9 cellular contexts compared by ENCODE assay signal in the genomic region with DNA sequence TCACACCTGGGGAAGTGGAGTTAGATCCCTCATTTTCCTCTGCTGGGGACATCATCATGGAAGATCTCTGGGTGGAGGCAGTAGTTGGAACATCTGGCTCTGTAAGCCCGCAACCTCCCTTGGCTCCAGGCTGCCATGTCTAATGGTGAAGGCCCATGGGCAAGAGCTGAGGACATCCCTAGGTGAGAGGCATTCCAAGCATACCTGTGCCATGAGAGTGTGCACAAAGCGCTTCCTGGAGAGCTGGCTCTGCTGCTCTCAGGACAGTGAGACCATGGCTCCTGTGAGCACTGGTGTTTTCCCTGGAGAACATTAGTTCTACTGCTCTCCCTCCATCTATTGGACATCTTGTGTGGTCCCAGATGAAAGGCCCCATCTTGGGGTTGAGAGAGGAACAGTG. TPM values are rescaled to one million over a fixed set of nuclear protein-coding genes. Genes with fewer than 3 reads are reported as not detected.
DNase-seq lines count a peak whose midpoint lies in the region; ATAC-seq, FAIRE-seq and TF ChIP-seq lines count a peak whose summit lies in the region.
"Had no signal": no experiment of that assay in that cellular context is flagged by ENCODE, and none has a peak within 500 bp of the region (broad histone marks: within the 10 kb centered on the region; RNA-seq: fewer than 3 reads in every experiment).

No MANE protein-coding gene starts in this region.

- H2AFZ ChIP-seq in HepG2 (ENCODE audit: low read length) = no peak overlapping the region

- no TSS peak for BruUV-seq in HepG2 (replicated peaks; lab: Mats Ljungman, UMichigan)

- H3K27me3 ChIP-seq in HepG2 (ENCODE audit: control insufficient read depth in 1 of 2, insufficient read depth in 2 of 2, low read length in 2 of 2) (no peaks in the 10 kb centered on the region), right lobe of liver (no peaks in the 10 kb centered on the region), left lung (no peaks in the 10 kb centered on the region), tibial nerve (no peaks in the 10 kb centered on the region)

- FAIRE-seq in HepG2 (lab: Jason Lieb, UNC) = no peak
- FAIRE-seq in GM12892 (lab: Jason Lieb, UNC) = no peak

- H3K36me3 ChIP-seq in HepG2 (replicated peaks in 1 of 2; ENCODE audit: control insufficient read depth in 1 of 2, insufficient read depth in 2 of 2, low read length in 2 of 2) (peaks cover 3 to 10% of the 10 kb centered on the region in 2 experiments; a peak in 2 of 5 replicates), right lobe of liver (no peaks in the 10 kb centered on the region), left lung (peaks cover 0 to 10% of the 10 kb centered on the region in 2 donors), tibial nerve (peaks cover 0 to 11% (median 0%) of the 10 kb centered on the region in 3 donors)

- peak overlapping the region; percentile 65 for H3K4me3 Mint-ChIP-seq in activated T-helper 1 cell treated with anti-CD3 and anti-CD28 coated beads, Interleukin-12 subunit alpha, Interleukin-12 subunit beta, Interleukin-2, Interleukin-4 antibody, amounts not matched to agents 30 ng/mL and 10 ng/mL and 1 ng/mL, durations not matched to agents 14 hours and 24 hours and 36 hours

- no peak overlapping the region for H3K4me2 ChIP-seq in HepG2 (ENCODE audit: low read depth, low read length)

- H3K79me2 ChIP-seq in HepG2 (ENCODE audit: insufficient read depth, low read length) = no peaks in the 10 kb centered on the region

- H3K36me3 Mint-ChIP-seq in activated T-helper 1 cell treated with anti-CD3 and anti-CD28 coated beads, Interleukin-12 subunit alpha, Interleukin-12 subunit beta, Interleukin-2, Interleukin-4 antibody, amounts not matched to agents 30 ng/mL and 10 ng/mL and 1 ng/mL, durations not matched to agents 14 hours and 24 hours and 36 hours (ENCODE audit: low read depth) = peaks cover 48% of the 10 kb centered on the region

- H3K9me3 Mint-ChIP-seq in activated T-helper 1 cell treated with anti-CD3 and anti-CD28 coated beads, Interleukin-12 subunit alpha, Interleukin-12 subunit beta, Interleukin-2, Interleukin-4 antibody, amounts not matched to agents 30 ng/mL and 10 ng/mL and 1 ng/mL, durations not matched to agents 14 hours and 24 hours and 36 hours = no peaks in the 10 kb centered on the region

- CTCF ChIA-PET in HepG2 (lab: Yijun Ruan, JAX; ENCODE audit: low intra/inter-chr PET ratio, low total read pairs) = no interaction called here

- TF ChIP-seq CTCF in HepG2 (CRISPR knock-in tag; IDR thresholded peaks at IDR 0.05) (no peak), right lobe of liver (IDR thresholded peaks at IDR 0.05) (no peak), left lung (IDR thresholded peaks at IDR 0.05) (no peak), tibial nerve (IDR thresholded peaks at IDR 0.05) (no peak)

- DNase-seq in HepG2 (ENCODE audit: low spot score) (peak; percentile 45), right lobe of liver (no peak), left lung (no peak), GM12892 (ENCODE audit: insufficient read length) (no peak), tibial nerve (ENCODE audit: low spot score in 2 of 2) (no peak)
- no peak for DNase-seq in activated T-helper 1 cell treated with anti-CD3 and anti-CD28 coated beads, Interleukin-12 subunit alpha, Interleukin-12 subunit beta, Interleukin-2, Interleukin-4 antibody, amounts not matched to agents 30 ng/mL and 10 ng/mL and 1 ng/mL, durations not matched to agents 14 hours and 24 hours and 36 hours (ENCODE audit: low spot score)
- no peak for DNase-seq in stimulated activated CD4-positive, alpha-beta T cell treated with anti-CD3 and anti-CD28 coated beads, Interleukin-2, amount 100 ng/mL, for 24 hours
- DNase-seq: NCI-H69 had no signal

- H3K27ac ChIP-seq in HepG2 (ENCODE audit: extremely low read length, insufficient read depth, low read length) = no peak overlapping the region
- H3K27ac ChIP-seq in right lobe of liver = no peak overlapping the region
- H3K27ac ChIP-seq in left lung = peak overlapping the region in 1 of 2 donors; percentile 77
- H3K27ac ChIP-seq in tibial nerve = no peak overlapping the region

- intact Hi-C loops in HepG2 (cut with micrococcal nuclease; ENCODE audit: unreplicated experiment) (no loop called here), right lobe of liver (cut with DNase I) (loop anchor here in 1 of 2 donors (10.0 kb wide), 1 partner anchor 750 kb away; no protein-coding TSS in a partner anchor), left lung (cut with DNase I) (no loop called here)
- intact Hi-C loops in activated T-helper 1 cell treated with anti-CD3 and anti-CD28 coated beads, Interleukin-12 subunit alpha, Interleukin-12 subunit beta, Interleukin-2, Interleukin-4 antibody, amounts not matched to agents 30 ng/mL and 10 ng/mL and 1 ng/mL, durations not matched to agents 14 hours and 24 hours and 36 hours (cut with micrococcal nuclease) = loop anchor here (1.0 kb wide), 3 partner anchors 8 to 28 kb away; no protein-coding TSS in a partner anchor

- peaks cover 90% of the 10 kb centered on the region for H3K4me1 Mint-ChIP-seq in activated T-helper 1 cell treated with anti-CD3 and anti-CD28 coated beads, Interleukin-12 subunit alpha, Interleukin-12 subunit beta, Interleukin-2, Interleukin-4 antibody, amounts not matched to agents 30 ng/mL and 10 ng/mL and 1 ng/mL, durations not matched to agents 14 hours and 24 hours and 36 hours (ENCODE audit: low read depth)

- peaks cover 1% of the 10 kb centered on the region for H3K27me3 Mint-ChIP-seq in activated T-helper 1 cell treated with anti-CD3 and anti-CD28 coated beads, Interleukin-12 subunit alpha, Interleukin-12 subunit beta, Interleukin-2, Interleukin-4 antibody, amounts not matched to agents 30 ng/mL and 10 ng/mL and 1 ng/mL, durations not matched to agents 14 hours and 24 hours and 36 hours (ENCODE audit: insufficient read depth)

- no CpG with 5 or more reads among the region's 2 CpGs for WGBS in HepG2 (ENCODE audit: low lambda C conversion rate)
- WGBS in right lobe of liver (ENCODE audit: insufficient coverage, low coverage, low lambda C conversion rate, missing lambda C conversion rate) = no CpG with 5 or more reads among the region's 2 CpGs
- 96 to 100% methylated on average over 2 of the region's 2 CpGs for WGBS in tibial nerve, 2 donors

- in situ Hi-C loops in HepG2 (cut with HindIII; ENCODE audit: extremely low pct_ligation_motif_present, low pct_unique_long_range_greater_than_20kb) = no loop called here

- TF ChIP-seq RAD21 in HepG2 (CRISPR knock-in tag; IDR thresholded peaks at IDR 0.05) = no peak

- H3K27ac Mint-ChIP-seq in activated T-helper 1 cell treated with anti-CD3 and anti-CD28 coated beads, Interleukin-12 subunit alpha, Interleukin-12 subunit beta, Interleukin-2, Interleukin-4 antibody, amounts not matched to agents 30 ng/mL and 10 ng/mL and 1 ng/mL, durations not matched to agents 14 hours and 24 hours and 36 hours = peak overlapping the region; percentile 93

- H3K9me3 ChIP-seq in HepG2 (ENCODE audit: low read length) = no peaks in the 10 kb centered on the region
- no peaks in the 10 kb centered on the region for H3K9me3 ChIP-seq in right lobe of liver
- H3K9me3 ChIP-seq in left lung = no peaks in the 10 kb centered on the region
- H3K9me3 ChIP-seq in tibial nerve = no peaks in the 10 kb centered on the region

- TF ChIP-seq POLR2A in HepG2 (IDR thresholded peaks at IDR 0.05; ENCODE audit: insufficient read depth in 1 of 2, low read depth in 2 of 2, low read length in 2 of 2) = no peak
- no peak for TF ChIP-seq POLR2A in right lobe of liver (IDR thresholded peaks at IDR 0.05)
- no peak for TF ChIP-seq POLR2A in GM12892 (IDR thresholded peaks at IDR 0.05; ENCODE audit: low read depth, low read length)
- no peak for TF ChIP-seq POLR2A in tibial nerve (IDR thresholded peaks at IDR 0.05)

- no peak for TF ChIP-seq EP300 in HepG2 (IDR thresholded peaks at IDR 0.05; ENCODE audit: low read depth in 2 of 2, low read length in 2 of 2)
- no peak for TF ChIP-seq EP300 in HepG2 (CRISPR knock-in tag; IDR thresholded peaks at IDR 0.05; ENCODE audit: borderline replicate concordance)
- no peak for TF ChIP-seq EP300 in tibial nerve (IDR thresholded peaks at IDR 0.05)

- H4K20me1 ChIP-seq in HepG2 (ENCODE audit: insufficient read depth, low read length) = no peaks in the 10 kb centered on the region

- peaks cover 20% of the 10 kb centered on the region for H3K4me1 ChIP-seq in HepG2 (ENCODE audit: insufficient read depth, low read length)
- no peaks in the 10 kb centered on the region for H3K4me1 ChIP-seq in right lobe of liver
- peaks cover 18 to 100% of the 10 kb centered on the region in 2 donors for H3K4me1 ChIP-seq in left lung
- peaks cover 0 to 40% (median 12%) of the 10 kb centered on the region in 4 donors for H3K4me1 ChIP-seq in tibial nerve

- no peak overlapping the region for H3K4me3 ChIP-seq in HepG2 (replicated peaks in 1 of 3; ENCODE audit: insufficient read depth in 1 of 3, low read depth in 2 of 3, low read length in 3 of 3)
- H3K4me3 ChIP-seq in right lobe of liver = no peak overlapping the region
- no peak overlapping the region for H3K4me3 ChIP-seq in left lung
- H3K4me3 ChIP-seq in tibial nerve = no peak overlapping the region

- peak; percentile 69 for ATAC-seq in HepG2
- no peak for ATAC-seq in right lobe of liver
- peak; percentile 53 for ATAC-seq in left lung
- no peak for ATAC-seq in HG03139 (IDR thresholded peaks at IDR 0.05; ENCODE audit: unreplicated experiment)

- no peak overlapping the region for H3K9ac ChIP-seq in HepG2 (ENCODE audit: insufficient read depth, low read depth, low read length)

- POLR2A ChIA-PET in HepG2 (lab: Yijun Ruan, JAX) = interaction anchor here (0.8 kb wide), 1 partner anchor 287 kb away, joined by 3 read pairs; no protein-coding TSS in a partner anchor

RNA-seq across cellular contexts. Expression of a gene that starts 7.7 kb away (rescaled TPM):
- total RNA-seq in HepG2 (2016; rRNA removed; fragmentation: Illumina TruSeq; extraction: Trizol) = 41.2 and 48.5 TPM in 2 replicates
- 18.9 and 21.3 TPM in 2 replicates for total RNA-seq in HepG2 (2016; cell fraction: cytosol; rRNA removed; fragmentation: Illumina TruSeq; extraction: Trizol; ENCODE audit: low read depth)
- total RNA-seq in HepG2 (2016; cell fraction: insoluble cytoplasmic fraction; rRNA removed; fragmentation: Illumina TruSeq; extraction: Trizol) = 40.5 and 43.9 TPM in 2 replicates
- 51.7 and 60.5 TPM in 2 replicates for total RNA-seq in HepG2 (2016; cell fraction: membrane; rRNA removed; fragmentation: Illumina TruSeq; extraction: Trizol)
- total RNA-seq in HepG2 (2016; cell fraction: nucleus; rRNA removed; fragmentation: Illumina TruSeq; extraction: Trizol) = 21.2 and 24.7 TPM in 2 replicates
- polyA plus RNA-seq in HepG2 (2011; rRNA removed) = 39.9 and 46.2 TPM in 2 replicates
- 40.2 and 41.3 TPM in 2 replicates for polyA plus RNA-seq in HepG2 (2011; cell fraction: cytosol; rRNA removed)
- polyA plus RNA-seq in HepG2 (2011; cell fraction: nucleus; rRNA removed) = 23.0 and 28.1 TPM in 2 replicates
- polyA plus RNA-seq in HepG2 (2012) = 21.8 and 22.2 TPM in 2 replicates
- polyA plus RNA-seq in HepG2 (2016; cell fraction: cytosol; fragmentation: Illumina TruSeq; extraction: Trizol; ENCODE audit: low read depth) = 23.5 and 31.3 TPM in 2 replicates
- polyA plus RNA-seq in HepG2 (2016; cell fraction: insoluble cytoplasmic fraction; fragmentation: Illumina TruSeq; extraction: Trizol; ENCODE audit: low read depth) = 53.8 and 56.3 TPM in 2 replicates
- 50.2 and 54.3 TPM in 2 replicates for polyA plus RNA-seq in HepG2 (2016; cell fraction: membrane; fragmentation: Illumina TruSeq; extraction: Trizol; ENCODE audit: low read depth)
- 31.0 and 31.6 TPM in 2 replicates for polyA plus RNA-seq in HepG2 (2016; cell fraction: nucleus; fragmentation: Illumina TruSeq; extraction: Trizol; ENCODE audit: insufficient read depth, low read depth)
- 48.5 and 89.7 TPM in 2 replicates for polyA minus RNA-seq in HepG2 (2011; rRNA and poly(A)+ RNA removed; ENCODE audit: low replicate concordance)
- polyA minus RNA-seq in HepG2 (2011; cell fraction: cytosol; rRNA and poly(A)+ RNA removed) = 15.7 and 16.5 TPM in 2 replicates
- polyA minus RNA-seq in HepG2 (2011; cell fraction: nucleus; rRNA and poly(A)+ RNA removed) = 13.4 and 16.9 TPM in 2 replicates
- total RNA-seq in right lobe of liver = 10 to 100 TPM; 16.6 to 21.4 (median 18.6) TPM
- 191 and 201 TPM in 2 replicates for total RNA-seq in activated T-helper 1 cell treated with anti-CD3 and anti-CD28 coated beads, Interleukin-12 subunit alpha, Interleukin-12 subunit beta, Interleukin-2, Interleukin-4 antibody, amounts not matched to agents 30 ng/mL and 10 ng/mL and 1 ng/mL, durations not matched to agents 14 hours and 24 hours and 36 hours
- 100 to 1,000 TPM in 1 of 2 donors, 10 to 100 TPM in 1; 98.6 to 118 TPM for total RNA-seq in left lung
- polyA plus RNA-seq in GM12892 (2012; ENCODE audit: missing spikeins) = 9.3 TPM
- total RNA-seq in tibial nerve = 10 to 100 TPM; 17.2 to 53.7 (median 18.0) TPM

RNA-seq across cellular contexts. Expression of a gene that starts 13.1 kb away (rescaled TPM):
- total RNA-seq in HepG2 (2016; rRNA removed; fragmentation: Illumina TruSeq; extraction: Trizol) (0.73 and 0.91 TPM in 2 replicates), right lobe of liver (10 to 100 TPM in 4 of 6 experiments, 1 to 10 TPM in 2; 5.3 to 28.1 (median 17.8) TPM), left lung (10 to 100 TPM; 42.5 to 55.2 TPM), tibial nerve (10 to 100 TPM in 1 of 4 donors, 1 to 10 TPM in 3; 5.5 to 15.5 (median 5.8) TPM)
- 0.20 and 0.44 TPM in 2 replicates for total RNA-seq in HepG2 (2016; cell fraction: cytosol; rRNA removed; fragmentation: Illumina TruSeq; extraction: Trizol; ENCODE audit: low read depth)
- 0.82 and 1.2 TPM in 2 replicates for total RNA-seq in HepG2 (2016; cell fraction: insoluble cytoplasmic fraction; rRNA removed; fragmentation: Illumina TruSeq; extraction: Trizol)
- 1.2 and 1.4 TPM in 2 replicates for total RNA-seq in HepG2 (2016; cell fraction: membrane; rRNA removed; fragmentation: Illumina TruSeq; extraction: Trizol)
- 0.81 and 0.85 TPM in 2 replicates for total RNA-seq in HepG2 (2016; cell fraction: nucleus; rRNA removed; fragmentation: Illumina TruSeq; extraction: Trizol)
- polyA plus RNA-seq in HepG2 (2011; rRNA removed) = 1.5 and 2.8 TPM in 2 replicates
- polyA plus RNA-seq in HepG2 (2011; cell fraction: cytosol; rRNA removed) = 1.5 and 1.7 TPM in 2 replicates
- polyA plus RNA-seq in HepG2 (2011; cell fraction: nucleus; rRNA removed) = 4.4 and 7.4 TPM in 2 replicates
- polyA plus RNA-seq in HepG2 (2012) = 2.1 and 2.9 TPM in 2 replicates
- 0.21 and 0.27 TPM in 2 replicates for polyA plus RNA-seq in HepG2 (2016; cell fraction: cytosol; fragmentation: Illumina TruSeq; extraction: Trizol; ENCODE audit: low read depth)
- 1.9 and 2.2 TPM in 2 replicates for polyA plus RNA-seq in HepG2 (2016; cell fraction: insoluble cytoplasmic fraction; fragmentation: Illumina TruSeq; extraction: Trizol; ENCODE audit: low read depth)
- 0.84 and 1.0 TPM in 2 replicates for polyA plus RNA-seq in HepG2 (2016; cell fraction: membrane; fragmentation: Illumina TruSeq; extraction: Trizol; ENCODE audit: low read depth)
- 1.9 and 3.2 TPM in 2 replicates for polyA plus RNA-seq in HepG2 (2016; cell fraction: nucleus; fragmentation: Illumina TruSeq; extraction: Trizol; ENCODE audit: insufficient read depth, low read depth)
- polyA minus RNA-seq in HepG2 (2011; rRNA and poly(A)+ RNA removed; ENCODE audit: low replicate concordance) = 1.9 and 6.3 TPM in 2 replicates
- 1.6 and 2.8 TPM in 2 replicates for polyA minus RNA-seq in HepG2 (2011; cell fraction: cytosol; rRNA and poly(A)+ RNA removed)
- polyA minus RNA-seq in HepG2 (2011; cell fraction: nucleus; rRNA and poly(A)+ RNA removed) = 2.6 and 4.6 TPM in 2 replicates
- total RNA-seq in activated T-helper 1 cell treated with anti-CD3 and anti-CD28 coated beads, Interleukin-12 subunit alpha, Interleukin-12 subunit beta, Interleukin-2, Interleukin-4 antibody, amounts not matched to agents 30 ng/mL and 10 ng/mL and 1 ng/mL, durations not matched to agents 14 hours and 24 hours and 36 hours = 334 and 341 TPM in 2 replicates
- polyA plus RNA-seq in GM12892 (2012; ENCODE audit: missing spikeins) = 1.3 TPM

RNA-seq across cellular contexts. Expression of a gene that starts 50.1 kb away (rescaled TPM):
- total RNA-seq in HepG2 (2016; rRNA removed; fragmentation: Illumina TruSeq; extraction: Trizol) = not detected in 2 replicates
- not detected in 2 replicates for total RNA-seq in HepG2 (2016; cell fraction: cytosol; rRNA removed; fragmentation: Illumina TruSeq; extraction: Trizol; ENCODE audit: low read depth)
- total RNA-seq in HepG2 (2016; cell fraction: insoluble cytoplasmic fraction; rRNA removed; fragmentation: Illumina TruSeq; extraction: Trizol) = 0.03 TPM in 1 of 2 replicates, not detected in the other
- not detected in 2 replicates for total RNA-seq in HepG2 (2016; cell fraction: membrane; rRNA removed; fragmentation: Illumina TruSeq; extraction: Trizol)
- total RNA-seq in HepG2 (2016; cell fraction: nucleus; rRNA removed; fragmentation: Illumina TruSeq; extraction: Trizol) = not detected in 2 replicates
- polyA plus RNA-seq in HepG2 (2011; rRNA removed) = not detected in 2 replicates
- under 0.01 TPM in 1 of 2 replicates, not detected in the other for polyA plus RNA-seq in HepG2 (2011; cell fraction: cytosol; rRNA removed)
- 0.02 TPM in 1 of 2 replicates, not detected in the other for polyA plus RNA-seq in HepG2 (2011; cell fraction: nucleus; rRNA removed)
- 0.01 and 0.04 TPM in 2 replicates for polyA plus RNA-seq in HepG2 (2012)
- polyA plus RNA-seq in HepG2 (2016; cell fraction: cytosol; fragmentation: Illumina TruSeq; extraction: Trizol; ENCODE audit: low read depth) = 0.01 TPM in 1 of 2 replicates, not detected in the other
- not detected in 2 replicates for polyA plus RNA-seq in HepG2 (2016; cell fraction: insoluble cytoplasmic fraction; fragmentation: Illumina TruSeq; extraction: Trizol; ENCODE audit: low read depth)
- polyA plus RNA-seq in HepG2 (2016; cell fraction: membrane; fragmentation: Illumina TruSeq; extraction: Trizol; ENCODE audit: low read depth) = not detected in 2 replicates
- not detected in 2 replicates for polyA plus RNA-seq in HepG2 (2016; cell fraction: nucleus; fragmentation: Illumina TruSeq; extraction: Trizol; ENCODE audit: insufficient read depth, low read depth)
- polyA minus RNA-seq in HepG2 (2011; rRNA and poly(A)+ RNA removed; ENCODE audit: low replicate concordance) = 0.63 TPM in 1 of 2 replicates, not detected in the other
- not detected in 2 replicates for polyA minus RNA-seq in HepG2 (2011; cell fraction: cytosol; rRNA and poly(A)+ RNA removed)
- polyA minus RNA-seq in HepG2 (2011; cell fraction: nucleus; rRNA and poly(A)+ RNA removed) = under 0.01 TPM in 1 of 2 replicates, not detected in the other
- total RNA-seq in right lobe of liver = under 1 TPM in 3 of 6 experiments, not detected in 3; 0.04 to 0.06 (median 0.06) TPM
- 1.5 and 1.6 TPM in 2 replicates for total RNA-seq in activated T-helper 1 cell treated with anti-CD3 and anti-CD28 coated beads, Interleukin-12 subunit alpha, Interleukin-12 subunit beta, Interleukin-2, Interleukin-4 antibody, amounts not matched to agents 30 ng/mL and 10 ng/mL and 1 ng/mL, durations not matched to agents 14 hours and 24 hours and 36 hours
- total RNA-seq in left lung = 1 to 10 TPM in 1 of 2 donors, under 1 TPM in 1; 0.34 to 1.4 TPM
- polyA plus RNA-seq in GM12892 (2012; ENCODE audit: missing spikeins) = 0.06 TPM
- total RNA-seq in tibial nerve = 1 to 10 TPM; 4.0 to 6.3 (median 5.8) TPM

RNA-seq across cellular contexts. Expression of a gene that starts 55.3 kb away (rescaled TPM):
- total RNA-seq in HepG2 (2016; rRNA removed; fragmentation: Illumina TruSeq; extraction: Trizol) = 6.3 and 9.8 TPM in 2 replicates
- 3.3 and 3.8 TPM in 2 replicates for total RNA-seq in HepG2 (2016; cell fraction: cytosol; rRNA removed; fragmentation: Illumina TruSeq; extraction: Trizol; ENCODE audit: low read depth)
- 4.7 and 8.7 TPM in 2 replicates for total RNA-seq in HepG2 (2016; cell fraction: insoluble cytoplasmic fraction; rRNA removed; fragmentation: Illumina TruSeq; extraction: Trizol)
- 6.7 and 7.4 TPM in 2 replicates for total RNA-seq in HepG2 (2016; cell fraction: membrane; rRNA removed; fragmentation: Illumina TruSeq; extraction: Trizol)
- total RNA-seq in HepG2 (2016; cell fraction: nucleus; rRNA removed; fragmentation: Illumina TruSeq; extraction: Trizol) = 10.1 and 13.3 TPM in 2 replicates
- polyA plus RNA-seq in HepG2 (2011; rRNA removed) = 12.6 and 16.2 TPM in 2 replicates
- 6.7 and 8.8 TPM in 2 replicates for polyA plus RNA-seq in HepG2 (2011; cell fraction: cytosol; rRNA removed)
- 54.5 and 63.4 TPM in 2 replicates for polyA plus RNA-seq in HepG2 (2011; cell fraction: nucleus; rRNA removed)
- 7.1 and 8.2 TPM in 2 replicates for polyA plus RNA-seq in HepG2 (2012)
- polyA plus RNA-seq in HepG2 (2016; cell fraction: cytosol; fragmentation: Illumina TruSeq; extraction: Trizol; ENCODE audit: low read depth) = 4.2 and 5.6 TPM in 2 replicates
- polyA plus RNA-seq in HepG2 (2016; cell fraction: insoluble cytoplasmic fraction; fragmentation: Illumina TruSeq; extraction: Trizol; ENCODE audit: low read depth) = 3.7 and 6.3 TPM in 2 replicates
- polyA plus RNA-seq in HepG2 (2016; cell fraction: membrane; fragmentation: Illumina TruSeq; extraction: Trizol; ENCODE audit: low read depth) = 4.9 TPM in 2 replicates
- polyA plus RNA-seq in HepG2 (2016; cell fraction: nucleus; fragmentation: Illumina TruSeq; extraction: Trizol; ENCODE audit: insufficient read depth, low read depth) = 20.5 and 21.1 TPM in 2 replicates
- polyA minus RNA-seq in HepG2 (2011; rRNA and poly(A)+ RNA removed; ENCODE audit: low replicate concordance) = 15.2 and 19.7 TPM in 2 replicates
- 2.2 and 4.5 TPM in 2 replicates for polyA minus RNA-seq in HepG2 (2011; cell fraction: cytosol; rRNA and poly(A)+ RNA removed)
- 25.0 and 25.6 TPM in 2 replicates for polyA minus RNA-seq in HepG2 (2011; cell fraction: nucleus; rRNA and poly(A)+ RNA removed)
- 10 to 100 TPM; 10.5 to 19.4 (median 14.0) TPM for total RNA-seq in right lobe of liver
- 54.1 and 58.0 TPM in 2 replicates for total RNA-seq in activated T-helper 1 cell treated with anti-CD3 and anti-CD28 coated beads, Interleukin-12 subunit alpha, Interleukin-12 subunit beta, Interleukin-2, Interleukin-4 antibody, amounts not matched to agents 30 ng/mL and 10 ng/mL and 1 ng/mL, durations not matched to agents 14 hours and 24 hours and 36 hours
- 10 to 100 TPM; 24.0 to 27.6 TPM for total RNA-seq in left lung
- 15.1 TPM for polyA plus RNA-seq in GM12892 (2012; ENCODE audit: missing spikeins)
- 10 to 100 TPM in 1 of 4 donors, 1 to 10 TPM in 3; 6.9 to 10.2 (median 8.8) TPM for total RNA-seq in tibial nerve

RNA-seq across cellular contexts. Expression of a gene that starts 57.1 kb away (rescaled TPM):
- total RNA-seq in HepG2 (2016; rRNA removed; fragmentation: Illumina TruSeq; extraction: Trizol) (1.2 and 1.6 TPM in 2 replicates), right lobe of liver (1 to 10 TPM; 2.0 to 7.8 (median 2.8) TPM), left lung (1 to 10 TPM; 6.2 to 6.6 TPM), tibial nerve (10 to 100 TPM; 12.2 to 21.1 (median 19.1) TPM)
- total RNA-seq in HepG2 (2016; cell fraction: cytosol; rRNA removed; fragmentation: Illumina TruSeq; extraction: Trizol; ENCODE audit: low read depth) = 1.2 and 1.5 TPM in 2 replicates
- total RNA-seq in HepG2 (2016; cell fraction: insoluble cytoplasmic fraction; rRNA removed; fragmentation: Illumina TruSeq; extraction: Trizol) = 0.88 and 1.5 TPM in 2 replicates
- 2.2 and 3.1 TPM in 2 replicates for total RNA-seq in HepG2 (2016; cell fraction: membrane; rRNA removed; fragmentation: Illumina TruSeq; extraction: Trizol)
- total RNA-seq in HepG2 (2016; cell fraction: nucleus; rRNA removed; fragmentation: Illumina TruSeq; extraction: Trizol) = 0.97 and 1.1 TPM in 2 replicates
- polyA plus RNA-seq in HepG2 (2011; rRNA removed) = 4.6 and 4.8 TPM in 2 replicates
- polyA plus RNA-seq in HepG2 (2011; cell fraction: cytosol; rRNA removed) = 3.8 and 4.2 TPM in 2 replicates
- polyA plus RNA-seq in HepG2 (2011; cell fraction: nucleus; rRNA removed) = 8.1 and 8.7 TPM in 2 replicates
- 1.7 and 1.8 TPM in 2 replicates for polyA plus RNA-seq in HepG2 (2012)
- polyA plus RNA-seq in HepG2 (2016; cell fraction: cytosol; fragmentation: Illumina TruSeq; extraction: Trizol; ENCODE audit: low read depth) = 1.5 and 1.8 TPM in 2 replicates
- polyA plus RNA-seq in HepG2 (2016; cell fraction: insoluble cytoplasmic fraction; fragmentation: Illumina TruSeq; extraction: Trizol; ENCODE audit: low read depth) = 0.85 and 1.2 TPM in 2 replicates
- 2.3 and 2.4 TPM in 2 replicates for polyA plus RNA-seq in HepG2 (2016; cell fraction: membrane; fragmentation: Illumina TruSeq; extraction: Trizol; ENCODE audit: low read depth)
- 1.6 and 2.3 TPM in 2 replicates for polyA plus RNA-seq in HepG2 (2016; cell fraction: nucleus; fragmentation: Illumina TruSeq; extraction: Trizol; ENCODE audit: insufficient read depth, low read depth)
- 6.2 and 6.4 TPM in 2 replicates for polyA minus RNA-seq in HepG2 (2011; rRNA and poly(A)+ RNA removed; ENCODE audit: low replicate concordance)
- polyA minus RNA-seq in HepG2 (2011; cell fraction: cytosol; rRNA and poly(A)+ RNA removed) = 1.5 and 2.3 TPM in 2 replicates
- 1.8 and 3.5 TPM in 2 replicates for polyA minus RNA-seq in HepG2 (2011; cell fraction: nucleus; rRNA and poly(A)+ RNA removed)
- 21.5 and 21.9 TPM in 2 replicates for total RNA-seq in activated T-helper 1 cell treated with anti-CD3 and anti-CD28 coated beads, Interleukin-12 subunit alpha, Interleukin-12 subunit beta, Interleukin-2, Interleukin-4 antibody, amounts not matched to agents 30 ng/mL and 10 ng/mL and 1 ng/mL, durations not matched to agents 14 hours and 24 hours and 36 hours
- polyA plus RNA-seq in GM12892 (2012; ENCODE audit: missing spikeins) = 1.9 TPM

Comparison
In these comparisons a context has a peak if more than half of its experiments do, and no peak if none do; other contexts are left out.
1. ATAC-seq: peak in HepG2 (single experiment) and left lung (single experiment); none in right lobe of liver (0 of 4) and HG03139 (single experiment).